16 cellular contexts compared by ENCODE assay signal in genomic region chr18:11147371-11147860, GRCh38. TPM values are rescaled to one million over a fixed set of nuclear protein-coding genes. Genes with fewer than 3 reads are reported as not detected.
DNase-seq lines count a peak whose midpoint lies in the region; ATAC-seq, FAIRE-seq and TF ChIP-seq lines count a peak whose summit lies in the region.
"Had no signal": no experiment of that assay in that cellular context is flagged by ENCODE, and none has a peak within 500 bp of the region (broad histone marks: within the 10 kb centered on the region; RNA-seq: fewer than 3 reads in every experiment).

No MANE protein-coding gene starts in this region.

- no peak overlapping the region; the same call in 1 of the 2 replicates for H3K14ac ChIP-seq in H9 (ENCODE audit: insufficient read depth, low read length)

- H3K4me1 ChIP-seq in H9 (ENCODE audit: insufficient read depth, low read length) (peaks cover 16% of the 10 kb centered on the region; the same call in 1 of the 2 replicates), left lung (peaks cover 0 to 27% of the 10 kb centered on the region in 2 donors), subcutaneous abdominal adipose tissue (ENCODE audit: control insufficient read depth in 5 of 5, insufficient read depth in 5 of 5, low read length in 5 of 5) (peaks cover 0 to 22% (median 15%) of the 10 kb centered on the region in 5 donors)
- no peaks in the 10 kb centered on the region for H3K4me1 ChIP-seq in CD8-positive, alpha-beta memory T cell (ENCODE audit: insufficient read depth, low read length)

- H3K4me3 ChIP-seq in left lung (peak overlapping the region; percentile 40 to 50), subcutaneous abdominal adipose tissue (ENCODE audit: low read depth in 1 of 5, low read length in 5 of 5) (peak overlapping the region in 3 of 5 donors; percentile 13 to 36 (median 29))
- no peak overlapping the region for H3K4me3 ChIP-seq in CD8-positive, alpha-beta memory T cell (ENCODE audit: low read length)

- FAIRE-seq in frontal cortex (lab: Jason Lieb, UNC), result no peak

- peak overlapping the region; percentile 64 to 81 for H3K4me3 Mint-ChIP-seq in H9
- no peak overlapping the region for H3K4me3 Mint-ChIP-seq in CD8-positive, alpha-beta memory T cell
- H3K4me3 Mint-ChIP-seq: activated CD8-positive, alpha-beta memory T cell treated with anti-CD3 and anti-CD28 coated beads, Interleukin-2, amount 10 ng/mL, durations not matched to agents 7 days and 5 days; activated naive CD8-positive, alpha-beta T cell treated with anti-CD3 and anti-CD28 coated beads, Interleukin-2, amount 50 U/mL, for 24 hours had no signal

- peak; percentile 48 for ATAC-seq in left lung
- ATAC-seq: activated CD8-positive, alpha-beta memory T cell treated with anti-CD3 and anti-CD28 coated beads, Interleukin-2, amount 10 ng/mL, durations not matched to agents 7 days and 5 days; activated naive CD8-positive, alpha-beta T cell treated with anti-CD3 and anti-CD28 coated beads, Interleukin-2, amount 50 U/mL, for 24 hours had no signal

- CTCF ChIA-PET in CD8-positive, alpha-beta memory T cell (lab: Charles Lee), result no interaction called here

- POLR2A ChIA-PET in CD8-positive, alpha-beta memory T cell (lab: Charles Lee), result no interaction called here

- peaks cover 49% of the 10 kb centered on the region for H3K27me3 Mint-ChIP-seq in H9 (ENCODE audit: low read depth)
- H3K27me3 Mint-ChIP-seq in CD8-positive, alpha-beta memory T cell, result peaks cover 11 to 30% of the 10 kb centered on the region in 2 donors

- H3K23ac ChIP-seq in H9 (ENCODE audit: insufficient read length, low read depth, low read length), result no peak overlapping the region

- H3K4ac ChIP-seq in H9 (ENCODE audit: low read depth, low read length), result no peak overlapping the region

- H2BK20ac ChIP-seq in H9 (ENCODE audit: low read depth, low read length, poor library complexity, severe bottlenecking), result no peak overlapping the region

- H3K36me3 ChIP-seq in left lung, result no peaks in the 10 kb centered on the region
- H3K36me3 ChIP-seq in subcutaneous abdominal adipose tissue (ENCODE audit: control insufficient read depth in 5 of 5, insufficient read depth in 5 of 5, low read length in 5 of 5), result no peaks in the 10 kb centered on the region
- H3K36me3 ChIP-seq in CD8-positive, alpha-beta memory T cell (ENCODE audit: insufficient read depth, low read length), result no peaks in the 10 kb centered on the region

- TF ChIP-seq CTCF in H9 (conservative IDR thresholded peaks at IDR 0.05) (no peak), left lung (IDR thresholded peaks at IDR 0.05) (no peak)

- no peak overlapping the region for H4K91ac ChIP-seq in H9 (ENCODE audit: insufficient read length, low read depth, low read length)

- peaks cover 18% of the 10 kb centered on the region for H3K23me2 ChIP-seq in H9 (ENCODE audit: insufficient read length, low read depth, low read length, poor library complexity, severe bottlenecking)

- H3K9me3 ChIP-seq in H9 (ENCODE audit: control insufficient read depth, low read depth, low read length), result no peaks in the 10 kb centered on the region
- H3K9me3 ChIP-seq in left lung, result no peaks in the 10 kb centered on the region
- no peaks in the 10 kb centered on the region for H3K9me3 ChIP-seq in subcutaneous abdominal adipose tissue (ENCODE audit: control insufficient read depth in 5 of 5, low read length in 5 of 5)
- no peaks in the 10 kb centered on the region for H3K9me3 ChIP-seq in CD8-positive, alpha-beta memory T cell (ENCODE audit: low read length)

- no peak overlapping the region for H2BK120ac ChIP-seq in H9 (ENCODE audit: low read depth, low read length, poor library complexity, severe bottlenecking)

- H4K20me1 ChIP-seq in H9 (ENCODE audit: control insufficient read depth, insufficient read depth, insufficient read length), result no peaks in the 10 kb centered on the region

- no peak overlapping the region for H3K9ac ChIP-seq in H9 (ENCODE audit: extremely low read depth, insufficient read length, low read length)
- H3K9ac ChIP-seq in subcutaneous abdominal adipose tissue (ENCODE audit: low read length in 5 of 5), result no peak overlapping the region

- no peak overlapping the region for H2AK5ac ChIP-seq in H9 (ENCODE audit: insufficient read length, low read length)

- intact Hi-C loops in left lung (cut with DNase I), result no loop called here

- H2AFZ ChIP-seq in H9 (ENCODE audit: low read length), result no peak overlapping the region

- no peak overlapping the region for H4K5ac ChIP-seq in H9 (ENCODE audit: insufficient read length, low read depth, low read length)

- DNase-seq in H9 (peak; percentile 44), dermis blood vessel endothelial cell (peak; percentile 15), left lung (no peak), NCI-H510A (lab: John Stamatoyannopoulos, UW) (no peak), frontal cortex (ENCODE audit: low spot score in 2 of 2) (no peak), cortex of kidney (lab: John Stamatoyannopoulos, UW) (no peak)
- no peak for DNase-seq in CD8-positive, alpha-beta memory T cell
- DNase-seq: activated CD8-positive, alpha-beta memory T cell treated with anti-CD3 and anti-CD28 coated beads, Interleukin-2, amount 10 ng/mL, durations not matched to agents 7 days and 5 days; activated naive CD8-positive, alpha-beta T cell treated with anti-CD3 and anti-CD28 coated beads, Interleukin-2, amount 50 U/mL, for 24 hours; effector CD8-positive, alpha-beta T cell; Kasumi-1; naive B cell; NCI-H2081 treated with DMSO at 0.1 percent for 48 hours; OCI-M1; T-helper 2 cell had no signal

- H3K9me3 Mint-ChIP-seq in H9, result no peaks in the 10 kb centered on the region; a peak in 2 of 5 replicates
- H3K9me3 Mint-ChIP-seq in CD8-positive, alpha-beta memory T cell, result peaks cover 0 to 9% (median 4%) of the 10 kb centered on the region in 5 donors
- H3K9me3 Mint-ChIP-seq: activated naive CD8-positive, alpha-beta T cell treated with anti-CD3 and anti-CD28 coated beads, Interleukin-2, amount 50 U/mL, for 24 hours had no signal

- WGBS in H9 (ENCODE audit: extremely low coverage, insufficient read length, low lambda C conversion rate), result no CpG with 5 or more reads among the region's 20 CpGs

- no peak overlapping the region for H3K56ac ChIP-seq in H9 (ENCODE audit: insufficient read length, low read depth, low read length)

- peaks cover 3% of the 10 kb centered on the region; the same call in 1 of the 2 replicates for H3K79me2 ChIP-seq in H9 (ENCODE audit: insufficient read depth, low read length)

- H3K79me1 ChIP-seq in H9 (ENCODE audit: insufficient read depth, low read depth, low read length, poor library complexity, severe bottlenecking), result no peaks in the 10 kb centered on the region

- no peak overlapping the region for H2BK5ac ChIP-seq in H9 (ENCODE audit: insufficient read length, low read length)

- H3K4me1 Mint-ChIP-seq in H9, result peaks cover 41 to 47% of the 10 kb centered on the region in 2 experiments
- peaks cover 0 to 4% (median 0%) of the 10 kb centered on the region in 3 donors for H3K4me1 Mint-ChIP-seq in CD8-positive, alpha-beta memory T cell
- H3K4me1 Mint-ChIP-seq: activated CD8-positive, alpha-beta memory T cell treated with anti-CD3 and anti-CD28 coated beads, Interleukin-2, amount 10 ng/mL, durations not matched to agents 7 days and 5 days had no signal

- H4K8ac ChIP-seq in H9 (replicated peaks; ENCODE audit: insufficient read length, low read depth, low read length), result no peak overlapping the region

- H3K27me3 ChIP-seq in H9 (ENCODE audit: insufficient read depth, low read length), result peaks cover 15% of the 10 kb centered on the region; the same call in 1 of the 2 replicates
- H3K27me3 ChIP-seq in left lung, result peaks cover 39 to 71% of the 10 kb centered on the region in 2 donors
- H3K27me3 ChIP-seq in subcutaneous abdominal adipose tissue (ENCODE audit: control insufficient read depth in 5 of 5, insufficient read depth in 4 of 5, low read length in 5 of 5), result peaks cover 23 to 39% (median 31%) of the 10 kb centered on the region in 5 donors
- H3K27me3 ChIP-seq in CD8-positive, alpha-beta memory T cell (ENCODE audit: insufficient read depth, low read length, poor library complexity, severe bottlenecking), result no peaks in the 10 kb centered on the region

- no peak overlapping the region for H2BK15ac ChIP-seq in H9 (ENCODE audit: low read depth, low read length)

- H3K36me3 Mint-ChIP-seq in H9 (ENCODE audit: insufficient read depth in 1 of 3, low read depth in 3 of 3), result peaks cover 0 to 5% (median 0%) of the 10 kb centered on the region in 3 experiments; a peak in 3 of 7 replicates
- no peaks in the 10 kb centered on the region for H3K36me3 Mint-ChIP-seq in CD8-positive, alpha-beta memory T cell
- H3K36me3 Mint-ChIP-seq: activated CD8-positive, alpha-beta memory T cell treated with anti-CD3 and anti-CD28 coated beads, Interleukin-2, amount 10 ng/mL, durations not matched to agents 7 days and 5 days; naive B cell had no signal

- no peak overlapping the region for H3T11ph ChIP-seq in H9 (ENCODE audit: low read length)

- H2BK12ac ChIP-seq in H9 (ENCODE audit: insufficient read length, low read depth, low read length), result no peak overlapping the region

- no peak overlapping the region for H3K27ac Mint-ChIP-seq in H9
- no peak overlapping the region for H3K27ac Mint-ChIP-seq in CD8-positive, alpha-beta memory T cell
- H3K27ac Mint-ChIP-seq: activated CD8-positive, alpha-beta memory T cell treated with anti-CD3 and anti-CD28 coated beads, Interleukin-2, amount 10 ng/mL, durations not matched to agents 7 days and 5 days; activated naive CD8-positive, alpha-beta T cell treated with anti-CD3 and anti-CD28 coated beads, Interleukin-2, amount 50 U/mL, for 24 hours; naive B cell had no signal

- H3K4me2 ChIP-seq in H9 (ENCODE audit: insufficient read depth, insufficient read length, low read length), result peak overlapping the region; percentile 94

- no peak overlapping the region for H3K18ac ChIP-seq in H9 (ENCODE audit: insufficient read length, low read depth, low read length)

- H3K27ac ChIP-seq in H9 (ENCODE audit: insufficient read length, low read depth, low read length), result no peak overlapping the region
- H3K27ac ChIP-seq in left lung, result no peak overlapping the region
- H3K27ac ChIP-seq in subcutaneous abdominal adipose tissue (ENCODE audit: low read depth, low read length), result no peak overlapping the region
- no peak overlapping the region for H3K27ac ChIP-seq in CD8-positive, alpha-beta memory T cell (ENCODE audit: low read depth, low read length)

RNA-seq across cellular contexts. Expression of gene PIEZO2, which starts 2.0 kb away (rescaled TPM):
- total RNA-seq in H9 (2021), result 3.9 and 5.9 TPM in 2 replicates
- total RNA-seq in dermis blood vessel endothelial cell, result 141 and 342 TPM in 2 replicates
- total RNA-seq in left lung, result 10 to 100 TPM; 40.3 to 77.7 TPM
- not detected for total RNA-seq in CD8-positive, alpha-beta memory T cell
- polyA plus RNA-seq in CD8-positive, alpha-beta memory T cell, result not detected
- total RNA-seq in frontal cortex, result 2.4 TPM
- total RNA-seq: activated CD8-positive, alpha-beta memory T cell treated with anti-CD3 and anti-CD28 coated beads, Interleukin-2, amount 10 ng/mL, durations not matched to agents 7 days and 5 days had no signal

Comparison
In these comparisons a context has a peak if more than half of its experiments do, and no peak if none do; other contexts are left out.
1. DNase-seq: peak in H9 (single experiment) and dermis blood vessel endothelial cell (single experiment); none in left lung (0 of 2), NCI-H510A (single experiment), CD8-positive, alpha-beta memory T cell (0 of 5), frontal cortex (0 of 2) and cortex of kidney (single experiment).
2. H3K4me3 Mint-ChIP-seq: peak in H9 (2 of 2); none in CD8-positive, alpha-beta memory T cell (0 of 7).